ENCODE assay signal across 9 cellular contexts in genomic region chr4:89657931-89658700, GRCh38.
A peak's percentile ranks its signal among the peaks of the same experiment; 100 is the strongest.
DNase-seq lines count a peak whose midpoint lies in the region; ATAC-seq and TF ChIP-seq lines count a peak whose summit lies in the region.
"Had no signal": no experiment of that assay in that cellular context is flagged by ENCODE, and none has a peak within 500 bp of the region (broad histone marks: within the 10 kb centered on the region; RNA-seq: fewer than 3 reads in every experiment).

No MANE protein-coding gene starts in this region.

- H3K27ac ChIP-seq in CD8-positive, alpha-beta T cell (ENCODE audit: low read depth, low read length) = no peak overlapping the region

- H3K36me3 ChIP-seq in CD8-positive, alpha-beta T cell (ENCODE audit: insufficient read depth, low read length) = no peaks in the 10 kb centered on the region
- H3K36me3 ChIP-seq in kidney epithelial cell (ENCODE audit: control insufficient read depth, insufficient read depth, low read length) = no peaks in the 10 kb centered on the region

- no peak overlapping the region for H3K27ac Mint-ChIP-seq in CD8-positive, alpha-beta T cell
- H3K27ac Mint-ChIP-seq: immature natural killer cell had no signal

- peak; percentile 36 for TF ChIP-seq CTCF in CD8-positive, alpha-beta T cell (IDR thresholded peaks at IDR 0.05)
- TF ChIP-seq CTCF in kidney epithelial cell (IDR thresholded peaks at IDR 0.05; ENCODE audit: insufficient read depth, low read length, poor library complexity, severe bottlenecking) = peak; percentile 51

- no peaks in the 10 kb centered on the region for H3K4me1 Mint-ChIP-seq in CD8-positive, alpha-beta T cell (ENCODE audit: low read depth)
- H3K4me1 Mint-ChIP-seq: immature natural killer cell had no signal

- H3K4me3 Mint-ChIP-seq in CD8-positive, alpha-beta T cell = no peak overlapping the region
- H3K4me3 Mint-ChIP-seq: immature natural killer cell had no signal

- no peaks in the 10 kb centered on the region for H3K27me3 ChIP-seq in CD8-positive, alpha-beta T cell (ENCODE audit: insufficient read depth, low read length)
- no peaks in the 10 kb centered on the region for H3K27me3 ChIP-seq in kidney epithelial cell (ENCODE audit: control insufficient read depth, insufficient read depth, low read length)

- DNase-seq in CD8-positive, alpha-beta T cell = no peak
- DNase-seq in kidney epithelial cell (ENCODE audit: low read depth) (peak; percentile 16), ecto neural progenitor cell (ENCODE audit: low spot score) (no peak), mucosa of gallbladder (ENCODE audit: low spot score) (no peak)

- H3K27me3 Mint-ChIP-seq in CD8-positive, alpha-beta T cell (ENCODE audit: low read depth) = peaks cover 2% of the 10 kb centered on the region

- no peaks in the 10 kb centered on the region for H3K4me1 ChIP-seq in CD8-positive, alpha-beta T cell (ENCODE audit: insufficient read depth, low read length)

- POLR2A ChIA-PET in CD8-positive, alpha-beta T cell (lab: Charles Lee) = no interaction called here

- no peaks in the 10 kb centered on the region for H3K9me3 ChIP-seq in CD8-positive, alpha-beta T cell (ENCODE audit: low read length)

- CTCF ChIA-PET in CD8-positive, alpha-beta T cell (lab: Charles Lee) = interaction anchor here (0.7 to 1.3 kb wide), 3 partner anchors 239 to 245 kb away, joined by 3 to 5 read pairs (median 3); no protein-coding TSS in a partner anchor

- H3K36me3 Mint-ChIP-seq in CD8-positive, alpha-beta T cell = no peaks in the 10 kb centered on the region
- H3K36me3 Mint-ChIP-seq: immature natural killer cell had no signal

- intact Hi-C loops in CD8-positive, alpha-beta T cell (cut with DNase I, micrococcal nuclease) = loop anchor here (1.0 to 5.0 kb wide), 2 partner anchors 244 kb away; no protein-coding TSS in a partner anchor

- H3K9me3 Mint-ChIP-seq in CD8-positive, alpha-beta T cell = no peaks in the 10 kb centered on the region
- H3K9me3 Mint-ChIP-seq: immature natural killer cell had no signal

- no peak overlapping the region for H3K4me3 ChIP-seq in CD8-positive, alpha-beta T cell (ENCODE audit: low read depth, low read length)
- H3K4me3 ChIP-seq in kidney epithelial cell (ENCODE audit: low read depth, low read length) = no peak overlapping the region

- no peak for ATAC-seq in CD8-positive, alpha-beta T cell
- ATAC-seq in GM18907 (IDR thresholded peaks at IDR 0.05; ENCODE audit: unreplicated experiment) (peak; percentile 79), HG03175 (IDR thresholded peaks at IDR 0.05; ENCODE audit: unreplicated experiment) (peak; percentile 77), SK-N-SH treated with all-trans-retinoic acid at 6 μM for 48 hours (peak; percentile 65; the same call in 2 of the 3 replicates), GM19324 (IDR thresholded peaks at IDR 0.05; ENCODE audit: low FRiP score, unreplicated experiment) (no peak)

TF ChIP-seq in SK-N-SH treated with all-trans-retinoic acid at 6 μM for 48 hours, 23 proteins besides CTCF, POLR2A, EP300 and RAD21:
- TF ChIP-seq SNAI2 (CRISPR knock-in tag; IDR thresholded peaks at IDR 0.05) = no peak
- no peak for TF ChIP-seq CSRNP3 (CRISPR knock-in tag; IDR thresholded peaks at IDR 0.05)
- no peak for TF ChIP-seq BACH2 (CRISPR knock-in tag; IDR thresholded peaks at IDR 0.05; ENCODE audit: borderline replicate concordance)
- TF ChIP-seq PPARA (CRISPR knock-in tag; IDR thresholded peaks at IDR 0.05; ENCODE audit: borderline replicate concordance) = no peak
- no peak for TF ChIP-seq ZFP3 (CRISPR knock-in tag; IDR thresholded peaks at IDR 0.05)
- no peak for TF ChIP-seq OSR1 (CRISPR knock-in tag; IDR thresholded peaks at IDR 0.05)
- TF ChIP-seq ZFP30 (CRISPR knock-in tag; IDR thresholded peaks at IDR 0.05) = no peak
- no peak for TF ChIP-seq GLIS3 (CRISPR knock-in tag; IDR thresholded peaks at IDR 0.05)

Comparison
In these comparisons a context has a peak if more than half of its experiments do, and no peak if none do; other contexts are left out.
1. ATAC-seq: peak in GM18907 (single experiment), HG03175 (single experiment) and SK-N-SH treated with all-trans-retinoic acid at 6 μM for 48 hours (single experiment); none in CD8-positive, alpha-beta T cell (single experiment) and GM19324 (single experiment).